ENCODE assay signal across 23 cellular contexts in genomic region chr15:76208084-76208785, GRCh38.
DNase-seq lines count a peak whose midpoint lies in the region; ATAC-seq and TF ChIP-seq lines count a peak whose summit lies in the region.
"Had no signal": no experiment of that assay in that cellular context is flagged by ENCODE, and none has a peak within 500 bp of the region (broad histone marks: within the 10 kb centered on the region; RNA-seq: fewer than 3 reads in every experiment).

No MANE protein-coding gene starts in this region.

- H3K4me3 ChIP-seq in right atrium auricular region (no peak overlapping the region), hepatocyte (no peak overlapping the region)
- H3K4me3 ChIP-seq: GM23248, lung, prostate gland, suprapubic skin had no signal

- peaks cover 21% of the 10 kb centered on the region for H3K36me3 ChIP-seq in right atrium auricular region
- H3K36me3 ChIP-seq in hepatocyte (replicated peaks; ENCODE audit: insufficient read depth, low read depth): no peaks in the 10 kb centered on the region
- H3K36me3 ChIP-seq: prostate gland had no signal

- WGBS in hepatocyte (ENCODE audit: low lambda C conversion rate, missing lambda C conversion rate): 98% methylated on average over 8 of the region's 8 CpGs

- H3K4me2 ChIP-seq in hepatocyte: no peak overlapping the region

- peaks cover 14% of the 10 kb centered on the region for H3K4me1 Mint-ChIP-seq in activated T-helper 1 cell treated with anti-CD3 and anti-CD28 coated beads, Interleukin-12 subunit alpha, Interleukin-12 subunit beta, Interleukin-2, Interleukin-4 antibody, amounts not matched to agents 30 ng/mL and 10 ng/mL and 1 ng/mL, durations not matched to agents 14 hours and 24 hours and 36 hours (ENCODE audit: low read depth)
- H3K4me1 Mint-ChIP-seq in mesothelial cell of epicardium (peaks cover 46% of the 10 kb centered on the region), type B pancreatic cell (ENCODE audit: unreplicated experiment) (peaks cover 17% of the 10 kb centered on the region)

- H3K27ac Mint-ChIP-seq in activated T-helper 1 cell treated with anti-CD3 and anti-CD28 coated beads, Interleukin-12 subunit alpha, Interleukin-12 subunit beta, Interleukin-2, Interleukin-4 antibody, amounts not matched to agents 30 ng/mL and 10 ng/mL and 1 ng/mL, durations not matched to agents 14 hours and 24 hours and 36 hours: peak overlapping the region; percentile 34
- peak overlapping the region; percentile 93 for H3K27ac Mint-ChIP-seq in mesothelial cell of epicardium
- H3K27ac Mint-ChIP-seq in type B pancreatic cell: no peak overlapping the region

- POLR2A ChIA-PET in GM10248 (lab: Yijun Ruan, JAX): no interaction called here

- H3K9me3 Mint-ChIP-seq in activated T-helper 1 cell treated with anti-CD3 and anti-CD28 coated beads, Interleukin-12 subunit alpha, Interleukin-12 subunit beta, Interleukin-2, Interleukin-4 antibody, amounts not matched to agents 30 ng/mL and 10 ng/mL and 1 ng/mL, durations not matched to agents 14 hours and 24 hours and 36 hours: no peaks in the 10 kb centered on the region
- H3K9me3 Mint-ChIP-seq in mesothelial cell of epicardium: no peaks in the 10 kb centered on the region
- no peaks in the 10 kb centered on the region for H3K9me3 Mint-ChIP-seq in type B pancreatic cell

- intact Hi-C loops in Right ventricle myocardium superior (cut with DNase I): no loop called here
- intact Hi-C loops in activated T-helper 1 cell treated with anti-CD3 and anti-CD28 coated beads, Interleukin-12 subunit alpha, Interleukin-12 subunit beta, Interleukin-2, Interleukin-4 antibody, amounts not matched to agents 30 ng/mL and 10 ng/mL and 1 ng/mL, durations not matched to agents 14 hours and 24 hours and 36 hours (cut with micrococcal nuclease): no loop called here

- ATAC-seq in Right ventricle myocardium superior (ENCODE audit: poor library complexity): no peak

- no peaks in the 10 kb centered on the region for H3K9me2 ChIP-seq in hepatocyte (replicated peaks; ENCODE audit: insufficient read depth)

- no peak overlapping the region for H3K4me3 Mint-ChIP-seq in activated T-helper 1 cell treated with anti-CD3 and anti-CD28 coated beads, Interleukin-12 subunit alpha, Interleukin-12 subunit beta, Interleukin-2, Interleukin-4 antibody, amounts not matched to agents 30 ng/mL and 10 ng/mL and 1 ng/mL, durations not matched to agents 14 hours and 24 hours and 36 hours
- H3K4me3 Mint-ChIP-seq in mesothelial cell of epicardium: no peak overlapping the region
- no peak overlapping the region for H3K4me3 Mint-ChIP-seq in type B pancreatic cell

- H2AFZ ChIP-seq in hepatocyte: no peak overlapping the region
- H2AFZ ChIP-seq: GM23248 had no signal

- peaks cover 0 to 4% of the 10 kb centered on the region in 2 donors for H3K4me1 ChIP-seq in right atrium auricular region
- no peaks in the 10 kb centered on the region for H3K4me1 ChIP-seq in hepatocyte (ENCODE audit: insufficient read depth)
- H3K4me1 ChIP-seq: prostate gland, suprapubic skin had no signal

- no peaks in the 10 kb centered on the region for H3K79me2 ChIP-seq in hepatocyte

- peaks cover 10% of the 10 kb centered on the region for H3K36me3 Mint-ChIP-seq in activated T-helper 1 cell treated with anti-CD3 and anti-CD28 coated beads, Interleukin-12 subunit alpha, Interleukin-12 subunit beta, Interleukin-2, Interleukin-4 antibody, amounts not matched to agents 30 ng/mL and 10 ng/mL and 1 ng/mL, durations not matched to agents 14 hours and 24 hours and 36 hours (ENCODE audit: low read depth)
- peaks cover 13% of the 10 kb centered on the region for H3K36me3 Mint-ChIP-seq in mesothelial cell of epicardium
- H3K36me3 Mint-ChIP-seq in type B pancreatic cell: peaks cover 22% of the 10 kb centered on the region

- DNase-seq in right atrium auricular region (ENCODE audit: low spot score) (peak; percentile 38), Right ventricle myocardium superior (no peak), mesothelial cell of epicardium (ENCODE audit: low spot score in 2 of 2, unreplicated experiment in 2 of 2) (no peak), hepatocyte (ENCODE audit: low spot score) (no peak), type B pancreatic cell (ENCODE audit: extremely low spot score, unreplicated experiment) (no peak), GM10248 (ENCODE audit: extremely low spot score) (no peak)
- DNase-seq in activated T-helper 1 cell treated with anti-CD3 and anti-CD28 coated beads, Interleukin-12 subunit alpha, Interleukin-12 subunit beta, Interleukin-2, Interleukin-4 antibody, amounts not matched to agents 30 ng/mL and 10 ng/mL and 1 ng/mL, durations not matched to agents 14 hours and 24 hours and 36 hours (ENCODE audit: low spot score): no peak
- DNase-seq: activated CD8-positive, alpha-beta memory T cell treated with anti-CD3 and anti-CD28 coated beads, Interleukin-2, amount 50 U/mL, for 48 hours; activated gamma-delta T cell treated with Interleukin-2 at 50 U/mL for 16 hours; central memory CD4-positive, alpha-beta T cell; DMS153; GM23248; KG1; MM.1S; NCI-H1417; NCI-H2081; NCI-H446; NCI-H82; WERI-Rb-1 had no signal

- H3K9me3 ChIP-seq in right atrium auricular region (no peaks in the 10 kb centered on the region), hepatocyte (ENCODE audit: low read depth) (no peaks in the 10 kb centered on the region)
- H3K9me3 ChIP-seq: prostate gland, suprapubic skin had no signal

- no peaks in the 10 kb centered on the region for H3K27me3 ChIP-seq in right atrium auricular region
- no peaks in the 10 kb centered on the region for H3K27me3 ChIP-seq in hepatocyte
- H3K27me3 ChIP-seq: suprapubic skin had no signal

- CTCF ChIA-PET in GM10248 (lab: Yijun Ruan, JAX): interaction anchor here (0.9 to 2.1 kb wide), 4 partner anchors 9 to 17 kb away, joined by 3 to 6 read pairs (median 4); no protein-coding TSS in a partner anchor

- TF ChIP-seq CTCF in right atrium auricular region (IDR thresholded peaks at IDR 0.05) (no peak), mesothelial cell of epicardium (IDR thresholded peaks at IDR 0.05; ENCODE audit: unreplicated experiment) (no peak), hepatocyte (IDR thresholded peaks at IDR 0.05; ENCODE audit: poor library complexity) (no peak), type B pancreatic cell (conservative IDR thresholded peaks at IDR 0.05) (no peak), GM10248 (IDR thresholded peaks at IDR 0.05; ENCODE audit: control extremely low read depth, extremely low read depth, low read depth, missing control alignments) (no peak)

- H3K27me3 Mint-ChIP-seq in activated T-helper 1 cell treated with anti-CD3 and anti-CD28 coated beads, Interleukin-12 subunit alpha, Interleukin-12 subunit beta, Interleukin-2, Interleukin-4 antibody, amounts not matched to agents 30 ng/mL and 10 ng/mL and 1 ng/mL, durations not matched to agents 14 hours and 24 hours and 36 hours (ENCODE audit: insufficient read depth): no peaks in the 10 kb centered on the region
- no peaks in the 10 kb centered on the region for H3K27me3 Mint-ChIP-seq in mesothelial cell of epicardium (ENCODE audit: low read depth)
- H3K27me3 Mint-ChIP-seq in type B pancreatic cell: no peaks in the 10 kb centered on the region

- H4K20me1 ChIP-seq in hepatocyte (ENCODE audit: insufficient read depth, poor library complexity, severe bottlenecking): no peaks in the 10 kb centered on the region

- H3K27ac ChIP-seq in right atrium auricular region: no peak overlapping the region
- no peak overlapping the region for H3K27ac ChIP-seq in hepatocyte
- H3K27ac ChIP-seq: C4-2B, GM23248, prostate gland, suprapubic skin, WERI-Rb-1 had no signal
